9 cellular contexts compared by ENCODE assay signal in the genomic region with DNA sequence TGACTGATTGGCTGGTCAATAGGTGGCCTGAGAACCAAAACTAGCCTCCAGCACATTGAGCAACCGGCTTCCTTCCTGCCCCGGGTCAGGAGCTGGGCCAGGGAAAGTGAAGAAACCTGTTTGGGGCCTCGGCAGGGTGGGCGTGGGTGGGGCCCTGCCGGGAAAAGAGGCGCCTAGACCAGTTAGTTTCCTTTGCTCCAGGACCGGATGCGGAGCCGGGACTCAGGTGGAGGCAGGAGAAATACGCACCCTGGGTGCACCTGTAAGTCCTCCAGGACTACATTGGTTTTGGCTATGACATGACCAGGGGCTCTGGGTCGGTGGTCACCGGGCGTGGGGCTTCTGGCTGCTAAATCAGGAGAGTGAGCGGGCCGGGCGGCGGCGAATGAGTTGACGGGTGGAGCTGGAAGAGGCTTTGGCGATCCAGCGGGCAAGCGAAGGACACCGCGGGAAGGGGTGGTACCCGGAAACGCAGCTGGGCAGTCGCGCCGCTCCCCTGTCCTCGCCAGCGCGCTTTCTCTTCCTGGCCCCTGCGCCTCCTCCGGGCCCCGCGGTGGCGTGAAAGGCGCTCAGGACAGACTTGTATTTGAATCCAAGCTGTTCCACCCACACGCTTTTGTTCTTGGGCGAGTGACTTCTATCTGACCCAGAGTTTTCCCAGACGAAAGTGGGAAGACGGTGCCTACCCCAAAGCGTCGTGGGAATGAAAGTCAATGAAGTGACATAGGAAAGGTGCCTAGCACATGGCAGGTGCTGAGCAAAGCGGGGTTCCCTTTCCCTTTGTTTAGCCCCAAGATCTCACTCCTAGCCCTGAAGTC. TPM values are rescaled to one million over a fixed set of nuclear protein-coding genes. Genes with fewer than 3 reads are reported as not detected.
DNase-seq lines count a peak whose midpoint lies in the region; ATAC-seq and TF ChIP-seq lines count a peak whose summit lies in the region.
"Had no signal": no experiment of that assay in that cellular context is flagged by ENCODE, and none has a peak within 500 bp of the region (broad histone marks: within the 10 kb centered on the region; RNA-seq: fewer than 3 reads in every experiment).

No MANE protein-coding gene starts in this region.

- H3K27me3 ChIP-seq in dorsolateral prefrontal cortex, result no peaks in the 10 kb centered on the region
- no peaks in the 10 kb centered on the region for H3K27me3 ChIP-seq in mesendoderm (ENCODE audit: insufficient read depth, low read length, poor library complexity)

- H3K4me1 Mint-ChIP-seq in activated T-cell treated with anti-CD3 and anti-CD28 coated beads, Interleukin-2, amount 50 U/mL, for 24 hours (ENCODE audit: low read depth), result peaks cover 49% of the 10 kb centered on the region

- no peak for TF ChIP-seq CTCF in dorsolateral prefrontal cortex (IDR thresholded peaks at IDR 0.05 in 54 of 56, conservative IDR thresholded peaks at IDR 0.05 in 2 of 56; ENCODE audit: low read depth in 1 of 56, partially characterized antibody in 56 of 56)

- peak overlapping the region; percentile 81 for H3K4me3 Mint-ChIP-seq in activated T-cell treated with anti-CD3 and anti-CD28 coated beads, Interleukin-2, amount 50 U/mL, for 24 hours

- H3K4me1 ChIP-seq in mesendoderm (ENCODE audit: control insufficient read depth, low read depth, low read length) (peaks cover 2% of the 10 kb centered on the region), urinary bladder (ENCODE audit: insufficient read depth) (no peaks in the 10 kb centered on the region)

- peak overlapping the region; percentile 89 for H3K56ac ChIP-seq in mesendoderm (ENCODE audit: low read length)

- intact Hi-C loops in dorsolateral prefrontal cortex (cut with DNase I), result loop anchor here in 1 of 2 donors (2.0 to 5.0 kb wide), 2 partner anchors 30 to 38 kb away; a partner anchor contains a TSS

- H3K27me3 Mint-ChIP-seq in activated T-cell treated with anti-CD3 and anti-CD28 coated beads, Interleukin-2, amount 50 U/mL, for 24 hours, result no peaks in the 10 kb centered on the region

- H3K23ac ChIP-seq in mesendoderm (ENCODE audit: low read length), result no peak overlapping the region

- H4K5ac ChIP-seq in mesendoderm (ENCODE audit: low read length), result no peak overlapping the region

- H3K79me1 ChIP-seq in mesendoderm (ENCODE audit: low read length), result no peaks in the 10 kb centered on the region

- H3K27ac ChIP-seq in dorsolateral prefrontal cortex (peak overlapping the region in 55 of 59 donors; percentile 4 to 96 (median 85)), mesendoderm (ENCODE audit: low read depth, low read length) (peak overlapping the region; percentile 68), urinary bladder (ENCODE audit: low read depth) (peak overlapping the region; percentile 96)

- peak overlapping the region; percentile 75 for H3K9ac ChIP-seq in mesendoderm (ENCODE audit: low read length)

- peak overlapping the region; percentile 43 for H3K18ac ChIP-seq in mesendoderm (ENCODE audit: low read length)

- no peak overlapping the region for H2BK120ac ChIP-seq in mesendoderm (ENCODE audit: low read depth, low read length)

- no peak overlapping the region for H2BK5ac ChIP-seq in mesendoderm (ENCODE audit: low read length)

- no CpG with 5 or more reads among the region's 45 CpGs for WGBS in mesendoderm (ENCODE audit: extremely low coverage, insufficient coverage, low lambda C conversion rate)
- 53% methylated on average over 45 of the region's 45 CpGs for WGBS in urinary bladder

- H3K36me3 ChIP-seq in mesendoderm (ENCODE audit: control insufficient read depth, insufficient read depth, low read length), result no peaks in the 10 kb centered on the region
- no peaks in the 10 kb centered on the region for H3K36me3 ChIP-seq in urinary bladder (ENCODE audit: insufficient read depth)

- ATAC-seq in HG03108 (IDR thresholded peaks at IDR 0.05; ENCODE audit: unreplicated experiment) (no peak), HG02798 (IDR thresholded peaks at IDR 0.05; ENCODE audit: poor library complexity, unreplicated experiment) (no peak)

- no peak overlapping the region for H3K27ac Mint-ChIP-seq in activated T-cell treated with anti-CD3 and anti-CD28 coated beads, Interleukin-2, amount 50 U/mL, for 24 hours

- H3K4me3 ChIP-seq in dorsolateral prefrontal cortex (peak overlapping the region in 43 of 59 donors; percentile 47 to 82 (median 69)), mesendoderm (ENCODE audit: low read length) (peak overlapping the region; percentile 10), urinary bladder (ENCODE audit: low read depth, low read length) (no peak overlapping the region)

- no peak overlapping the region for H3K4ac ChIP-seq in mesendoderm (ENCODE audit: low read depth, low read length)

- peak overlapping the region; percentile 58 for H4K8ac ChIP-seq in mesendoderm (ENCODE audit: low read depth, low read length)

- H3K36me3 Mint-ChIP-seq in activated T-cell treated with anti-CD3 and anti-CD28 coated beads, Interleukin-2, amount 50 U/mL, for 24 hours (ENCODE audit: low read depth), result no peaks in the 10 kb centered on the region

- H3K9me3 Mint-ChIP-seq in activated T-cell treated with anti-CD3 and anti-CD28 coated beads, Interleukin-2, amount 50 U/mL, for 24 hours, result no peaks in the 10 kb centered on the region

- peak overlapping the region; percentile 83 for H3K4me2 ChIP-seq in mesendoderm (ENCODE audit: low read length)

- no peak overlapping the region for H2BK15ac ChIP-seq in mesendoderm (replicated peaks; ENCODE audit: low read depth)

- H3K79me2 ChIP-seq in mesendoderm (ENCODE audit: control insufficient read depth, insufficient read depth, low read length), result no peaks in the 10 kb centered on the region

- no peak overlapping the region for H2AK5ac ChIP-seq in mesendoderm (ENCODE audit: low read length)

- no peak for DNase-seq in activated T-cell treated with anti-CD3 and anti-CD28 coated beads, Interleukin-2, amount 50 U/mL, for 24 hours
- DNase-seq in activated T-cell treated with anti-CD3 and anti-CD28 coated beads for 4 hours (no peak), dorsolateral prefrontal cortex (no peak), mesendoderm (peak; percentile 70), GDM1 (lab: John Stamatoyannopoulos, UW) (no peak)
- DNase-seq: NCI-H2171 had no signal

RNA-seq across cellular contexts. Expression of a gene that starts 30.6 kb away (rescaled TPM):
- total RNA-seq in dorsolateral prefrontal cortex (100 to 1,000 TPM in 18 of 120 experiments, 10 to 100 TPM in 102; 41.3 to 211 (median 70.6) TPM), urinary bladder (114 TPM)
- polyA plus RNA-seq in mesendoderm (2013, experiment 1 of 2), result 11.0 TPM
- 12.2 TPM for polyA plus RNA-seq in mesendoderm (2013, experiment 2 of 2)
- 615 TPM for polyA plus RNA-seq in urinary bladder
